17 cellular contexts compared by ENCODE assay signal in the genomic region with DNA sequence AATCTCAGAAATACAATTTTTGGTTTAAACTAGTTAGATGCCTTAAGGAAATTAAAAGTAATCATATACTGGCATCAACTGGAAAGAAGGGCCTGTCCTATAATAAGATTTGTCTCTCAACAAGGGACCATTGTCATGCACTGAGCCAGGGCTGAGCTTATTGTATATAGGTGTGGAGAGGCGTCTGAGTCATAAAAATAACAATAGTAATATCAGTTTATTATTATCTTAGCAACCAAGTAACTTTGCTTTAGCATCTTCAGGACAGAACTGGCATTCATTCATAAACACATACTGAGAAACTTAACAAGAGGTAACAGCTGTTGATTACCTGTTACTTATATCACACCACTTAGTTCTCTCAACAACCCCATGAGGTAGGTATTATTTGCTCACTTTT. TPM values are rescaled to one million over a fixed set of nuclear protein-coding genes. Genes with fewer than 3 reads are reported as not detected.
DNase-seq lines count a peak whose midpoint lies in the region; ATAC-seq and TF ChIP-seq lines count a peak whose summit lies in the region.
"Had no signal": no experiment of that assay in that cellular context is flagged by ENCODE, and none has a peak within 500 bp of the region (broad histone marks: within the 10 kb centered on the region; RNA-seq: fewer than 3 reads in every experiment).

No MANE protein-coding gene starts in this region.

- no peak for TF ChIP-seq CTCF in RWPE2 (IDR thresholded peaks at IDR 0.05; ENCODE audit: poor library complexity, severe bottlenecking)

- H3K4me1 ChIP-seq in RWPE2 (ENCODE audit: insufficient read depth, poor library complexity, severe bottlenecking) = peaks cover 3% of the 10 kb centered on the region
- H3K4me1 ChIP-seq: BLaER1 treated with 17β-estradiol and CSF1 and Interleukin-3, amounts not matched to agents 10 nM and 100 nM had no signal

- no peak overlapping the region for H3K4me3 ChIP-seq in RWPE2 (ENCODE audit: severe bottlenecking)
- H3K4me3 ChIP-seq: BLaER1 treated with 17β-estradiol and CSF1 and Interleukin-3, amounts not matched to agents 10 nM and 100 nM had no signal

- H3K9me3 ChIP-seq in RWPE2 (ENCODE audit: severe bottlenecking) = no peaks in the 10 kb centered on the region
- H3K9me3 ChIP-seq: BLaER1 treated with 17β-estradiol and CSF1 and Interleukin-3, amounts not matched to agents 10 nM and 100 nM had no signal

- no peaks in the 10 kb centered on the region for H3K27me3 ChIP-seq in RWPE2 (ENCODE audit: insufficient read depth, poor library complexity, severe bottlenecking)
- H3K27me3 ChIP-seq: BLaER1 treated with 17β-estradiol and CSF1 and Interleukin-3, amounts not matched to agents 10 nM and 100 nM had no signal

- intact Hi-C loops in posterior vena cava (cut with DNase I) = no loop called here
- intact Hi-C loops in left cardiac atrium (cut with DNase I) = no loop called here

- ATAC-seq in RWPE2 (ENCODE audit: low read depth) (peak; percentile 69), esophagus mucosa (peak; percentile 66), left cardiac atrium (no peak)
- ATAC-seq: CD8-positive, alpha-beta T cell had no signal

- DNase-seq in HPDE6-E6E7 (ENCODE audit: extremely low spot score) (peak; percentile 42), RWPE2 (ENCODE audit: low spot score) (no peak), posterior vena cava (ENCODE audit: low spot score) (peak; percentile 1), left cardiac atrium (no peak)
- DNase-seq in effector CD8-positive, alpha-beta T cell (lab: John Stamatoyannopoulos, UW) = no peak
- DNase-seq in stimulated activated CD4-positive, alpha-beta T cell treated with anti-CD3 and anti-CD28 coated beads, Interleukin-1b, Interleukin-23, amount 100 ng/mL, for 48 hours = no peak
- DNase-seq: Calu3; CD8-positive, alpha-beta T cell; DMS79 treated with DMSO at 0.1 percent for 48 hours; GF-D8; GOT3; H7 had no signal

- H3K36me3 ChIP-seq in RWPE2 (ENCODE audit: low read depth) = no peaks in the 10 kb centered on the region
- H3K36me3 ChIP-seq: BLaER1 treated with 17β-estradiol and CSF1 and Interleukin-3, amounts not matched to agents 10 nM and 100 nM had no signal

- no peak overlapping the region for H3K27ac ChIP-seq in RWPE2 (ENCODE audit: poor library complexity, severe bottlenecking)
- H3K27ac ChIP-seq: BLaER1 treated with 17β-estradiol and CSF1 and Interleukin-3, amounts not matched to agents 10 nM and 100 nM had no signal

RNA-seq across cellular contexts. Expression of a gene that starts 7.1 kb away (rescaled TPM):
- total RNA-seq in esophagus mucosa = 0.84 TPM
- total RNA-seq in posterior vena cava = not detected
- not detected for total RNA-seq in left cardiac atrium
- total RNA-seq: A172; B cell; Calu3; CD8-positive, alpha-beta T cell; H7 had no signal

RNA-seq across cellular contexts. Expression of a gene that starts 20.9 kb away (rescaled TPM):
- total RNA-seq in esophagus mucosa (not detected), posterior vena cava (not detected), left cardiac atrium (not detected)
- total RNA-seq: A172; B cell; Calu3; CD8-positive, alpha-beta T cell; H7; HT-29 had no signal

RNA-seq across cellular contexts. Expression of a gene that starts 24.9 kb away (rescaled TPM):
- total RNA-seq in esophagus mucosa = 2,496 TPM
- not detected for total RNA-seq in posterior vena cava
- total RNA-seq in left cardiac atrium = not detected
- total RNA-seq: A172; B cell; CD8-positive, alpha-beta T cell; H7 had no signal

RNA-seq across cellular contexts. Expression of a gene that starts 41.6 kb away (rescaled TPM):
- total RNA-seq in esophagus mucosa (not detected), posterior vena cava (not detected), left cardiac atrium (not detected)
- total RNA-seq: A172; B cell; Calu3; CD8-positive, alpha-beta T cell; H7; HT-29 had no signal

RNA-seq across cellular contexts. Expression of a gene that starts 46.5 kb away (rescaled TPM):
- total RNA-seq in esophagus mucosa (2,886 TPM), posterior vena cava (not detected), left cardiac atrium (not detected)
- total RNA-seq: A172; B cell; Calu3; CD8-positive, alpha-beta T cell; H7; HT-29 had no signal

Comparison
In these comparisons a context has a peak if more than half of its experiments do, and no peak if none do; other contexts are left out.
1. DNase-seq: peak in HPDE6-E6E7 (single experiment) and posterior vena cava (single experiment); none in RWPE2 (single experiment), effector CD8-positive, alpha-beta T cell (single experiment), left cardiac atrium (single experiment) and stimulated activated CD4-positive, alpha-beta T cell treated with anti-CD3 and anti-CD28 coated beads, Interleukin-1b, Interleukin-23, amount 100 ng/mL, for 48 hours (single experiment).
2. ATAC-seq: peak in RWPE2 (single experiment) and esophagus mucosa (single experiment); none in left cardiac atrium (0 of 2).
3. RNA of a gene that starts 24.9 kb away (total RNA-seq): 2,496 TPM in esophagus mucosa (single experiment); not detected in posterior vena cava and not detected in left cardiac atrium; every median in the first group is over 1,000 times any median in the second.